9 cellular contexts compared by ENCODE assay signal in the genomic region with DNA sequence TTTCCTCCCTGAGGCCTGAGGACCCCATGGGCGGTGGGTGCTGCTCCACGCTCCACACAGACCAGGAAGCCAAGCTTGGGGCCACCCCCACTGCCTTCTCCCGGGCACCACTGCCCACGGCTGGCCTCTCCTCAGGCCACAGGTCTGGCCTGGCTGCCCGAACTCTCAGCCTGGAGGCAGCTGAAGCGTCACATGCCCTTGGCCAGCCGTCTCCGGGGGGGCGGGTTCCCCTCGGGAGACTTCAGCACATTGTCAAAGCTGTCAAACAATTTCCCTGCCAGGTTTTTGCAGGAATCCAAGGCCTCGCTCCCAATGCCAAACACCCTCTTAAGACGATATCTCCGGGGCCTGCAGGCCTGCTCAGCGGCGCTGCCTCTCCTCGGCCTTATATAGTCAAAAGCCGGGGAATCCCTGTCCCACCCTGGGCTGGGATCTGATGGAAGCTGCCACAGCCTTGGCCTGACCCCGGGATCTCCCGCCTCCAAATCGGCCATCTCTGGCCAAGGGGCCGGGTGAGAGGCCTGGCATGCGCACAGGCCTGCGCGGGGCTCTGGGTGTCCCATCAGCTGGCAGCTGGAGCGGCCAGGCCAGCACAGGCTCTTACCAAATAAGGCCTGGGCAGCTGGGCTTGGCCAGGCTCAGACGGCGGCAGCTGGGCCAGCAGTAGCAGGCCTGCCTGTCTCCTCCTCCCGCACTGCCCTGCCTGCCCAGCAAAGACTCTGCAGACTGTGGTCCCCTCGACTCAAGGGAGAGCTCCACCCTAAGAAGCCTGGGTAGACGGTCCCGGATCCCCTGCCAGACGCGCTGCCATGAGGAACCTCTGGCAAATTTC. TPM values are rescaled to one million over a fixed set of nuclear protein-coding genes. Genes with fewer than 3 reads are reported as not detected.
A peak's percentile ranks its signal among the peaks of the same experiment; 100 is the strongest.
DNase-seq lines count a peak whose midpoint lies in the region; ATAC-seq, FAIRE-seq and TF ChIP-seq lines count a peak whose summit lies in the region.
"Had no signal": no experiment of that assay in that cellular context is flagged by ENCODE, and none has a peak within 500 bp of the region (broad histone marks: within the 10 kb centered on the region; RNA-seq: fewer than 3 reads in every experiment).

No MANE protein-coding gene starts in this region.

- POLR2A ChIA-PET in Panc1 (lab: Charles Lee): no interaction called here

- no TSS peak for BruUV-seq in Panc1 (replicated peaks; lab: Mats Ljungman, UMichigan)

- H3K36me3 Mint-ChIP-seq in stimulated activated naive B cell treated with anti-CD40 and anti-IgM and Interleukin-4, amounts not matched to agents 10 μg/mL and 1 μg/mL and 100 μg/mL, for 72 hours: peaks cover 0 to 5% of the 10 kb centered on the region in 2 donors

- intact Hi-C loops in Panc1 (cut with micrococcal nuclease; ENCODE audit: unreplicated experiment): no loop called here

- H3K4me3 ChIP-seq in AG10803 (ENCODE audit: low read length) (no peak overlapping the region), Panc1 (ENCODE audit: low read depth in 2 of 2, low read length in 2 of 2) (no peak overlapping the region), neutrophil (ENCODE audit: low read depth in 1 of 2, low read length in 1 of 2) (no peak overlapping the region)

- CTCF ChIA-PET in Panc1 (lab: Charles Lee): no interaction called here

- TF ChIP-seq CTCF in AG10803 (conservative IDR thresholded peaks at IDR 0.05; ENCODE audit: low read length): no peak
- no peak for TF ChIP-seq CTCF in Panc1 (IDR thresholded peaks at IDR 0.05)
- TF ChIP-seq CTCF in neutrophil (IDR thresholded peaks at IDR 0.05): no peak

- H3K9me3 Mint-ChIP-seq in stimulated activated naive B cell treated with anti-CD40 and anti-IgM and Interleukin-4, amounts not matched to agents 10 μg/mL and 1 μg/mL and 100 μg/mL, for 72 hours: peaks cover 1 to 5% of the 10 kb centered on the region in 2 donors

- no peaks in the 10 kb centered on the region for H3K27me3 Mint-ChIP-seq in stimulated activated naive B cell treated with anti-CD40 and anti-IgM and Interleukin-4, amounts not matched to agents 10 μg/mL and 1 μg/mL and 100 μg/mL, for 72 hours

- no peak overlapping the region for H3K27ac Mint-ChIP-seq in stimulated activated naive B cell treated with anti-CD40 and anti-IgM and Interleukin-4, amounts not matched to agents 10 μg/mL and 1 μg/mL and 100 μg/mL, for 72 hours

- no peak for FAIRE-seq in urothelium cell line (lab: Jason Lieb, UNC)

- peak; percentile 85 for DNase-seq in AG10803 (ENCODE audit: low read depth)
- no peak for DNase-seq in Panc1 (ENCODE audit: low read depth, low spot score)
- peak; percentile 97 for DNase-seq in globus pallidus (ENCODE audit: low spot score)
- no peak for DNase-seq in DMS79 treated with DMSO at 0.1 percent for 48 hours (lab: John Stamatoyannopoulos, UW)
- DNase-seq in urothelium cell line (ENCODE audit: low spot score): no peak
- no peak for DNase-seq in stimulated activated naive B cell treated with anti-CD40 and anti-IgM and Interleukin-4, amounts not matched to agents 10 μg/mL and 1 μg/mL and 100 μg/mL, for 72 hours
- DNase-seq: Calu3 had no signal

- H3K27me3 ChIP-seq in Panc1 (ENCODE audit: control insufficient read depth, insufficient read depth, low read length) (no peaks in the 10 kb centered on the region), neutrophil (no peaks in the 10 kb centered on the region)

- H3K9me3 ChIP-seq in Panc1 (ENCODE audit: control insufficient read depth, insufficient read depth, low read depth, low read length) (no peaks in the 10 kb centered on the region), neutrophil (no peaks in the 10 kb centered on the region)

- H3K27ac ChIP-seq in Panc1 (ENCODE audit: low read length): no peak overlapping the region
- peak overlapping the region; percentile 45 for H3K27ac ChIP-seq in neutrophil

- H3K4me1 Mint-ChIP-seq in stimulated activated naive B cell treated with anti-CD40 and anti-IgM and Interleukin-4, amounts not matched to agents 10 μg/mL and 1 μg/mL and 100 μg/mL, for 72 hours: peaks cover 14 to 45% of the 10 kb centered on the region in 2 donors

- H3K4me1 ChIP-seq in Panc1 (ENCODE audit: control insufficient read depth, insufficient read depth, low read length) (peaks cover 11% of the 10 kb centered on the region), neutrophil (ENCODE audit: control insufficient read depth in 1 of 2, insufficient read depth in 1 of 2, low read depth in 1 of 2, low read length in 1 of 2) (peaks cover 35 to 59% of the 10 kb centered on the region in 2 experiments)

- no peak overlapping the region for H3K4me3 Mint-ChIP-seq in stimulated activated naive B cell treated with anti-CD40 and anti-IgM and Interleukin-4, amounts not matched to agents 10 μg/mL and 1 μg/mL and 100 μg/mL, for 72 hours

- H3K36me3 ChIP-seq in Panc1 (ENCODE audit: control insufficient read depth, insufficient read depth, low read length): no peaks in the 10 kb centered on the region
- H3K36me3 ChIP-seq in neutrophil: no peaks in the 10 kb centered on the region

- peak; percentile 82 for ATAC-seq in Panc1
- no peak for ATAC-seq in HG02970 (IDR thresholded peaks at IDR 0.05; ENCODE audit: low FRiP score, unreplicated experiment)
- no peak for ATAC-seq in stimulated activated naive B cell treated with anti-CD40 and anti-IgM and Interleukin-4, amounts not matched to agents 10 μg/mL and 1 μg/mL and 100 μg/mL, for 72 hours (replicated peaks)

- in situ Hi-C loops in Panc1 (cut with HindIII; ENCODE audit: low pct_unique_long_range_greater_than_20kb, low sequenced_read_pairs): no loop called here

RNA-seq across cellular contexts. Expression of a gene that starts 49.7 kb away (rescaled TPM):
- 39.9 TPM for total RNA-seq in Panc1 (2021; ENCODE audit: unreplicated experiment)
- 61.1 TPM for polyA plus RNA-seq in Panc1 (2012; ENCODE audit: insufficient read length)

Comparison
In these comparisons a context has a peak if more than half of its experiments do, and no peak if none do; other contexts are left out.
1. DNase-seq: peak in AG10803 (single experiment) and globus pallidus (single experiment); none in Panc1 (single experiment), DMS79 treated with DMSO at 0.1 percent for 48 hours (single experiment), urothelium cell line (single experiment) and stimulated activated naive B cell treated with anti-CD40 and anti-IgM and Interleukin-4, amounts not matched to agents 10 μg/mL and 1 μg/mL and 100 μg/mL, for 72 hours (single experiment).